9 cellular contexts compared by ENCODE assay signal in the genomic region with DNA sequence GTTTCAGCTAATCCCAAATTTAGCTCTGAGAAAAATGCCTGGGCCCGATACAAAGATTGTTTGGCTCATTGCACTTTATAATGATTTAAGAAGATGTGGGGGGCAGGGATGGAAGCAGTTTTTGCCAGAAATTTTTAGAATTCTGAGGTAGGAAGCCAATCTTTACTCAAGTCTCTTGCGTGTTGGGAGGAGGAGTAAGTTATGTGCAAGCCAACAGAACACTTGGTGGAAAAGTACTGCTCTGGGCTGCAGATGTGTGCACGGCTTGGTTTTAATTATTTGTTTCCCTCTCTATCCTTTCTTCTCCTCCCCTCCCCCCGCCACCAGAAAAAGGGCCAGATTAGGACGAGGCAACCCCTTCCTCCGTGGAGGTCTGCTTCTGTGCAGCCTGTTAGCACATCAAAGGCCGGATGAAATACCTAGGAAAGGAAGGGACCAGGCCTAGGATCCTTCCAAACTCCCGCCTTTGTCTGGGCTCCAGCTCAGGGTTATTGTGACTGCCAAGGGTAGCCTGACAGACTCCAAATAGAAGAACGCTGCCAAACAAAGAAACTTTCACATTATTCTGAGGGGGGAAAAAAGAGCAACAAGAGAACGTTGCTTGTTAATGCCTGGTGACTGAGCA. TPM values are rescaled to one million over a fixed set of nuclear protein-coding genes. Genes with fewer than 3 reads are reported as not detected.
DNase-seq lines count a peak whose midpoint lies in the region; ATAC-seq and TF ChIP-seq lines count a peak whose summit lies in the region.
"Had no signal": no experiment of that assay in that cellular context is flagged by ENCODE, and none has a peak within 500 bp of the region (broad histone marks: within the 10 kb centered on the region; RNA-seq: fewer than 3 reads in every experiment).

No MANE protein-coding gene starts in this region.

- H3K36me3 ChIP-seq in heart right ventricle (no peaks in the 10 kb centered on the region), skeletal muscle satellite cell (ENCODE audit: insufficient read depth, low read length) (no peaks in the 10 kb centered on the region)
- H3K36me3 ChIP-seq: spleen had no signal

- H3K9ac ChIP-seq in skeletal muscle satellite cell (ENCODE audit: low read depth, low read length): no peak overlapping the region

- DNase-seq in HFF-Myc (ENCODE audit: extremely low read depth, low read depth) (peak; percentile 52), heart right ventricle (peak; percentile 7 to 9), GM13977 (ENCODE audit: low spot score) (no peak)
- DNase-seq in activated T-helper 1 cell treated with anti-CD3 and anti-CD28 coated beads, Interleukin-12 subunit alpha, Interleukin-12 subunit beta, Interleukin-2, Interleukin-4 antibody, amounts not matched to agents 30 ng/mL and 10 ng/mL and 1 ng/mL, durations not matched to agents 14 hours and 24 hours and 36 hours (ENCODE audit: low spot score): no peak
- DNase-seq: NCI-H69, spleen had no signal

- peaks cover 18% of the 10 kb centered on the region for H3K4me1 Mint-ChIP-seq in activated T-helper 1 cell treated with anti-CD3 and anti-CD28 coated beads, Interleukin-12 subunit alpha, Interleukin-12 subunit beta, Interleukin-2, Interleukin-4 antibody, amounts not matched to agents 30 ng/mL and 10 ng/mL and 1 ng/mL, durations not matched to agents 14 hours and 24 hours and 36 hours (ENCODE audit: low read depth)

- H3K9me3 ChIP-seq in heart right ventricle (no peaks in the 10 kb centered on the region), skeletal muscle satellite cell (replicated peaks; ENCODE audit: low read length) (no peaks in the 10 kb centered on the region)
- H3K9me3 ChIP-seq: spleen had no signal

- H3K4me2 ChIP-seq in skeletal muscle satellite cell (ENCODE audit: low read length): peak overlapping the region; percentile 86

- no peak overlapping the region for H3K27ac Mint-ChIP-seq in activated T-helper 1 cell treated with anti-CD3 and anti-CD28 coated beads, Interleukin-12 subunit alpha, Interleukin-12 subunit beta, Interleukin-2, Interleukin-4 antibody, amounts not matched to agents 30 ng/mL and 10 ng/mL and 1 ng/mL, durations not matched to agents 14 hours and 24 hours and 36 hours

- ATAC-seq in heart right ventricle (peak in 4 of 8 donors; percentile 20 to 37 (median 24)), esophagus mucosa (no peak), GM21390 (IDR thresholded peaks at IDR 0.05; ENCODE audit: unreplicated experiment) (no peak)

- H3K27ac ChIP-seq in heart right ventricle: peak overlapping the region in 8 of 10 donors; percentile 65 to 91 (median 85)

- peaks cover 0 to 23% (median 0%) of the 10 kb centered on the region in 9 donors for H3K4me1 ChIP-seq in heart right ventricle
- peaks cover 4% of the 10 kb centered on the region for H3K4me1 ChIP-seq in skeletal muscle satellite cell (ENCODE audit: control insufficient read depth, insufficient read depth, low read length)

- H3K27me3 Mint-ChIP-seq in activated T-helper 1 cell treated with anti-CD3 and anti-CD28 coated beads, Interleukin-12 subunit alpha, Interleukin-12 subunit beta, Interleukin-2, Interleukin-4 antibody, amounts not matched to agents 30 ng/mL and 10 ng/mL and 1 ng/mL, durations not matched to agents 14 hours and 24 hours and 36 hours (ENCODE audit: insufficient read depth): peaks cover 19% of the 10 kb centered on the region

- intact Hi-C loops in activated T-helper 1 cell treated with anti-CD3 and anti-CD28 coated beads, Interleukin-12 subunit alpha, Interleukin-12 subunit beta, Interleukin-2, Interleukin-4 antibody, amounts not matched to agents 30 ng/mL and 10 ng/mL and 1 ng/mL, durations not matched to agents 14 hours and 24 hours and 36 hours (cut with micrococcal nuclease): loop anchor here (5.0 to 10.0 kb wide), 2 partner anchors 710 to 738 kb away; a partner anchor contains a TSS
- intact Hi-C loops in heart right ventricle (cut with DNase I): no loop called here

- peak overlapping the region; percentile 92 for H3K4me3 Mint-ChIP-seq in activated T-helper 1 cell treated with anti-CD3 and anti-CD28 coated beads, Interleukin-12 subunit alpha, Interleukin-12 subunit beta, Interleukin-2, Interleukin-4 antibody, amounts not matched to agents 30 ng/mL and 10 ng/mL and 1 ng/mL, durations not matched to agents 14 hours and 24 hours and 36 hours

- TF ChIP-seq CTCF in HFF-Myc (IDR thresholded peaks at IDR 0.05; ENCODE audit: low read depth, low read length, missing control alignments): no peak
- TF ChIP-seq CTCF in heart right ventricle (IDR thresholded peaks at IDR 0.05): no peak
- no peak for TF ChIP-seq CTCF in GM13977 (IDR thresholded peaks at IDR 0.05; ENCODE audit: extremely low read depth, insufficient read depth, missing control alignments)

- H3K4me3 ChIP-seq in HFF-Myc (replicated peaks; ENCODE audit: low read depth, low read length) (peak overlapping the region; percentile 81), heart right ventricle (peak overlapping the region in 5 of 10 donors; percentile 72 to 85 (median 79)), skeletal muscle satellite cell (ENCODE audit: low read length) (no peak overlapping the region)

- H3K36me3 Mint-ChIP-seq in activated T-helper 1 cell treated with anti-CD3 and anti-CD28 coated beads, Interleukin-12 subunit alpha, Interleukin-12 subunit beta, Interleukin-2, Interleukin-4 antibody, amounts not matched to agents 30 ng/mL and 10 ng/mL and 1 ng/mL, durations not matched to agents 14 hours and 24 hours and 36 hours (ENCODE audit: low read depth): peaks cover 8% of the 10 kb centered on the region

- WGBS in heart right ventricle, 2 donors: 43 to 51% methylated on average over 10 of the region's 10 CpGs

- H3K27me3 ChIP-seq in heart right ventricle (peaks cover 0 to 34% (median 0%) of the 10 kb centered on the region in 7 donors), skeletal muscle satellite cell (ENCODE audit: control insufficient read depth, insufficient read depth, low read length) (peaks cover 2% of the 10 kb centered on the region)

- in situ Hi-C loops in GM13977 (cut with MboI; ENCODE audit: low pct_unique_long_range_greater_than_20kb, low sequenced_read_pairs, unreplicated experiment): no loop called here

- H3K9me3 Mint-ChIP-seq in activated T-helper 1 cell treated with anti-CD3 and anti-CD28 coated beads, Interleukin-12 subunit alpha, Interleukin-12 subunit beta, Interleukin-2, Interleukin-4 antibody, amounts not matched to agents 30 ng/mL and 10 ng/mL and 1 ng/mL, durations not matched to agents 14 hours and 24 hours and 36 hours: no peaks in the 10 kb centered on the region

RNA-seq across cellular contexts. Expression of a gene that starts 1.0 kb away (rescaled TPM):
- 41.1 and 41.6 TPM in 2 replicates for total RNA-seq in activated T-helper 1 cell treated with anti-CD3 and anti-CD28 coated beads, Interleukin-12 subunit alpha, Interleukin-12 subunit beta, Interleukin-2, Interleukin-4 antibody, amounts not matched to agents 30 ng/mL and 10 ng/mL and 1 ng/mL, durations not matched to agents 14 hours and 24 hours and 36 hours
- total RNA-seq in heart right ventricle (10 to 100 TPM; 11.5 to 22.8 (median 14.3) TPM), esophagus mucosa (45.1 TPM)
- 10 to 100 TPM; 28.4 to 33.1 TPM for polyA plus RNA-seq in heart right ventricle
- 191 and 221 TPM in 2 replicates for total RNA-seq in skeletal muscle satellite cell (2012; rRNA removed)

Comparison
In these comparisons a context has a peak if more than half of its experiments do, and no peak if none do; other contexts are left out.
1. DNase-seq: peak in HFF-Myc (single experiment) and heart right ventricle (2 of 2); none in activated T-helper 1 cell treated with anti-CD3 and anti-CD28 coated beads, Interleukin-12 subunit alpha, Interleukin-12 subunit beta, Interleukin-2, Interleukin-4 antibody, amounts not matched to agents 30 ng/mL and 10 ng/mL and 1 ng/mL, durations not matched to agents 14 hours and 24 hours and 36 hours (single experiment) and GM13977 (single experiment).